8 cellular contexts compared by ENCODE assay signal in genomic region chr17:41835800-41836549, GRCh38. TPM values are rescaled to one million over a fixed set of nuclear protein-coding genes. Genes with fewer than 3 reads are reported as not detected.
DNase-seq lines count a peak whose midpoint lies in the region; ATAC-seq, FAIRE-seq and TF ChIP-seq lines count a peak whose summit lies in the region.

Gene NT5C3B, minus strand, starts transcription at chr17:41836232. Its CDS starts 39 bp downstream, at chr17:41836193.

- intact Hi-C loops in GM12878 (cut with micrococcal nuclease; ENCODE audit: unreplicated experiment) (no loop called here), sigmoid colon (cut with DNase I) (loop anchor here (2.0 kb wide), 1 partner anchor 23 kb away; the partner anchor contains the start of gene FKBP10)

- H3K27ac ChIP-seq in HUES64 (ENCODE audit: low read depth, low read length) (no peak within 1 kb of the TSS), GM12878 (ENCODE audit: control insufficient read depth, insufficient read depth) (peak within 1 kb of the TSS; percentile 55), sigmoid colon (peak within 1 kb of the TSS; percentile 77 to 91 (median 86))

- peaks cover 6% of the 10 kb centered on the region; the same call in 1 of the 2 replicates for H3K4me1 ChIP-seq in HUES64 (ENCODE audit: insufficient read depth, low read length)
- H3K4me1 ChIP-seq in GM12878 (ENCODE audit: control insufficient read depth, insufficient read depth, low read length), result peaks cover 9% of the 10 kb centered on the region; the same call in 1 of the 2 replicates
- no peaks in the 10 kb centered on the region for H3K4me1 ChIP-seq in iPS-15b (ENCODE audit: control insufficient read depth, insufficient read depth, low read length)
- H3K4me1 ChIP-seq in sigmoid colon, result peaks cover 0 to 17% (median 15%) of the 10 kb centered on the region in 4 donors

- TF ChIP-seq RAD21 in GM12878 (IDR thresholded peaks at IDR 0.05; ENCODE audit: insufficient read depth, low read depth, low read length), result no peak

- POLR2A ChIA-PET in GM12878 (lab: Charles Lee), result interaction anchor here (0.6 to 1.9 kb wide), 5 partner anchors 14 to 694 kb away, joined by 3 to 6 read pairs (median 4); partner anchors contain the start of gene KLHL11

- peak within 1 kb of the TSS; percentile 95 for H3K4me2 ChIP-seq in GM12878 (ENCODE audit: control insufficient read depth, insufficient read depth)

- 1% methylated on average over 65 of the region's 72 CpGs for WGBS in HUES64
- 3% methylated on average over 43 of the region's 72 CpGs for WGBS in GM12878 (ENCODE audit: insufficient coverage, insufficient replicate concordance, low lambda C conversion rate, missing lambda C conversion rate)
- 1% methylated on average over 72 of the region's 72 CpGs for WGBS in sigmoid colon, 2 donors

- H4K20me1 ChIP-seq in GM12878 (ENCODE audit: control insufficient read depth, insufficient read depth), result no peaks in the 10 kb centered on the region

- H2AFZ ChIP-seq in GM12878 (ENCODE audit: control insufficient read depth, low read depth, low read length), result peak within 1 kb of the TSS; percentile 90

- CTCF ChIA-PET in GM12878 (lab: Yijun Ruan, JAX), result interaction anchor here (0.9 to 1.7 kb wide), 3 partner anchors 12 to 124 kb away, joined by 3 to 5 read pairs (median 3); no protein-coding TSS in a partner anchor

- H3K9ac ChIP-seq in HUES64 (ENCODE audit: low read depth, low read length) (peak within 1 kb of the TSS; percentile 81), GM12878 (ENCODE audit: control insufficient read depth, insufficient read depth, low read length) (peak within 1 kb of the TSS; percentile 89), iPS-15b (ENCODE audit: low read depth, low read length) (peak within 1 kb of the TSS; percentile 88)

- TF ChIP-seq CTCF in GM12878 (IDR thresholded peaks at IDR 0.05 in 2 of 3, conservative IDR thresholded peaks at IDR 0.05 in 1 of 3; ENCODE audit: control insufficient read depth in 2 of 3, extremely low read depth in 1 of 3, insufficient read depth in 1 of 3, low read depth in 3 of 3, low read length in 3 of 3), result no peak
- TF ChIP-seq CTCF in sigmoid colon (IDR thresholded peaks at IDR 0.05), result no peak

- peaks cover 11% of the 10 kb centered on the region for H3K27me3 ChIP-seq in HUES64 (ENCODE audit: insufficient read depth, low read length)
- H3K27me3 ChIP-seq in GM12878 (replicated peaks in 1 of 2; ENCODE audit: control insufficient read depth in 2 of 2, insufficient read depth in 2 of 2, low read length in 1 of 2), result no peaks in the 10 kb centered on the region
- H3K27me3 ChIP-seq in iPS-15b (ENCODE audit: control insufficient read depth, insufficient read depth, low read length), result peaks cover 5% of the 10 kb centered on the region
- no peaks in the 10 kb centered on the region for H3K27me3 ChIP-seq in sigmoid colon

- TF ChIP-seq POLR2A in GM12878 (IDR thresholded peaks at IDR 0.05; ENCODE audit: low read depth, low read length) (peak; percentile 86), sigmoid colon (IDR thresholded peaks at IDR 0.05) (no peak)

- SMC1A ChIA-PET in GM12878 (lab: Charles Lee; ENCODE audit: uncharacterized antibody, unreplicated experiment), result interaction anchor here (1.3 to 2.0 kb wide), 3 partner anchors 12 to 27 kb away, joined by 3 to 4 read pairs (median 4); no protein-coding TSS in a partner anchor

- RAD21 ChIA-PET in GM12878 (lab: Charles Lee; ENCODE audit: unreplicated experiment), result no interaction called here

- FAIRE-seq in GM12878 (lab: Jason Lieb, UNC), result no peak

- TF ChIP-seq EP300 in GM12878 (IDR thresholded peaks at IDR 0.05; ENCODE audit: borderline replicate concordance in 1 of 2, control insufficient read depth in 1 of 2, low read depth in 2 of 2, low read length in 2 of 2) (no peak), sigmoid colon (IDR thresholded peaks at IDR 0.05) (no peak)

- peak within 1 kb of the TSS; percentile 84 for H3K4me3 ChIP-seq in HUES64 (ENCODE audit: low read length)
- peak within 1 kb of the TSS; percentile 92 for H3K4me3 ChIP-seq in GM12878
- peak within 1 kb of the TSS; percentile 56 for H3K4me3 ChIP-seq in iPS-15b (ENCODE audit: low read depth, low read length)
- peak within 1 kb of the TSS; percentile 68 to 97 (median 84) for H3K4me3 ChIP-seq in sigmoid colon

- in situ Hi-C loops in GM12878 (cut with MboI), result no loop called here

- BruUV-seq in GM12878 (replicated peaks; lab: Mats Ljungman, UMichigan), result no TSS peak

- ATAC-seq in GM12878 (peak; percentile 94), GM19328 (IDR thresholded peaks at IDR 0.05; ENCODE audit: unreplicated experiment) (no peak)

- H3K79me2 ChIP-seq in GM12878 (ENCODE audit: control insufficient read depth, insufficient read depth, low read length), result peaks cover 2% of the 10 kb centered on the region

- DNase-seq in NCI-H1092 treated with DMSO at 0.1 percent for 48 hours (lab: John Stamatoyannopoulos, UW), result peak; percentile 17
- DNase-seq in NCI-H1092 (lab: John Stamatoyannopoulos, UW), result no peak
- DNase-seq in T-helper 2 cell, result peak in 3 of 5 experiments; percentile 19 to 73 (median 48)
- no peak for DNase-seq in GM12878 (ENCODE audit: low read depth, low spot score)
- DNase-seq in sigmoid colon, result peak; percentile 82

- peaks cover 25% of the 10 kb centered on the region for H3K36me3 ChIP-seq in HUES64 (ENCODE audit: insufficient read depth, low read length)
- H3K36me3 ChIP-seq in GM12878 (ENCODE audit: control insufficient read depth in 2 of 2, insufficient read depth in 2 of 2, low read length in 1 of 2), result no peaks in the 10 kb centered on the region
- peaks cover 2% of the 10 kb centered on the region for H3K36me3 ChIP-seq in iPS-15b (ENCODE audit: control insufficient read depth, insufficient read depth, low read length)
- H3K36me3 ChIP-seq in sigmoid colon, result peaks cover 4 to 28% (median 14%) of the 10 kb centered on the region in 4 donors

- H3K9me3 ChIP-seq in HUES64 (ENCODE audit: insufficient read depth, low read depth, low read length) (no peaks in the 10 kb centered on the region), GM12878 (replicated peaks; ENCODE audit: control insufficient read depth, insufficient read depth, low read length) (no peaks in the 10 kb centered on the region), iPS-15b (ENCODE audit: control insufficient read depth, insufficient read depth, low read length) (no peaks in the 10 kb centered on the region), sigmoid colon (no peaks in the 10 kb centered on the region)

TF ChIP-seq in GM12878, 131 proteins besides CTCF, POLR2A, EP300 and RAD21 (continues in another document):
- TF ChIP-seq BACH1 (IDR thresholded peaks at IDR 0.05; ENCODE audit: borderline replicate concordance) (peak; percentile 36; the same call in 1 of the 2 replicates), PKNOX1 (IDR thresholded peaks at IDR 0.05) (no peak), TCF12 (IDR thresholded peaks at IDR 0.05; ENCODE audit: low read depth, low read length) (no peak), SRF (IDR thresholded peaks at IDR 0.05; ENCODE audit: low read depth in 2 of 2, low read length in 2 of 2) (peak; percentile 18 to 77; a peak in 2 of 4 replicates), NKRF (conservative IDR thresholded peaks at IDR 0.05) (0 out of 2 replicates have a peak, but pooled peaks have one; percentile 19), SMAD5 (IDR thresholded peaks at IDR 0.05; ENCODE audit: low read depth) (no peak)

RNA-seq across cellular contexts. Expression of gene NT5C3B, which starts in this region (rescaled TPM):
- polyA plus RNA-seq in HUES64 (2013, experiment 1 of 2), result 60.6 TPM
- 57.7 TPM for polyA plus RNA-seq in HUES64 (2013, experiment 2 of 2)
- 32.6 and 34.5 TPM in 2 replicates for total RNA-seq in GM12878 (2013; cell fraction: nucleolus; rRNA removed)
- 41.2 and 51.3 TPM in 2 replicates for total RNA-seq in GM12878 (2014; rRNA removed)
- total RNA-seq in GM12878 (2014; rRNA removed; fragmentation: Illumina TruSeq; extraction: Trizol), result 38.6 and 38.8 TPM in 2 replicates
- total RNA-seq in GM12878 (2021), result 38.7 and 41.2 TPM in 2 replicates
- 19.5 TPM for polyA plus RNA-seq in GM12878 (2011; ENCODE audit: low read depth)
- polyA plus RNA-seq in GM12878 (2011; rRNA removed), result 64.6 and 74.1 TPM in 2 replicates
- 46.8 and 48.1 TPM in 2 replicates for polyA plus RNA-seq in GM12878 (2011; cell fraction: cytosol; rRNA removed)
- polyA plus RNA-seq in GM12878 (2011; cell fraction: nucleus; rRNA removed), result 54.1 and 66.4 TPM in 2 replicates
- 29.5 and 34.1 TPM in 2 replicates for polyA plus RNA-seq in GM12878 (2012)
- 48.0 and 54.4 TPM in 2 replicates for polyA plus RNA-seq in GM12878 (2014; fragmentation: Illumina TruSeq; extraction: Trizol)
- 1 to 10 TPM in 1 of 2 experiments, under 1 TPM in 1; 0.52 to 6.6 TPM for polyA plus RNA-seq in GM12878 (2014; fragmentation: Nextera tagmentation; extraction: Ambion mirVana)
- 49.0 and 53.9 TPM in 2 replicates for polyA plus RNA-seq in GM12878 (2014; rRNA removed)
- polyA plus RNA-seq in GM12878 (2016; fragmentation: Nextera tagmentation; extraction: Ambion mirVana), result 10 to 100 TPM; 38.1 to 40.7 TPM
- 27.9 and 36.4 TPM in 2 replicates for polyA minus RNA-seq in GM12878 (2011; rRNA and poly(A)+ RNA removed)
- 5.2 and 9.6 TPM in 2 replicates for polyA minus RNA-seq in GM12878 (2011; cell fraction: cytosol; rRNA and poly(A)+ RNA removed)
- polyA minus RNA-seq in GM12878 (2011; cell fraction: nucleus; rRNA and poly(A)+ RNA removed), result 24.1 and 26.6 TPM in 2 replicates
- 100 to 1,000 TPM in 1 of 4 donors, 10 to 100 TPM in 3; 58.5 to 104 (median 69.2) TPM for total RNA-seq in sigmoid colon
- polyA plus RNA-seq in sigmoid colon, result 10 to 100 TPM; 19.4 to 42.6 (median 33.9) TPM

Comparison
In these comparisons a context has a peak if more than half of its experiments do, and no peak if none do; other contexts are left out.
1. DNase-seq: peak in NCI-H1092 treated with DMSO at 0.1 percent for 48 hours (single experiment), T-helper 2 cell (3 of 5) and sigmoid colon (single experiment); none in NCI-H1092 (single experiment) and GM12878 (single experiment).
2. Peak in every context shown above with its lines, with median percentiles within 50 percentile points of each other: H3K4me3 ChIP-seq and H3K9ac ChIP-seq.